ENCODE assay signal across 8 cellular contexts in genomic region chr1:201538618-201539551, GRCh38. TPM values are rescaled to one million over a fixed set of nuclear protein-coding genes. Genes with fewer than 3 reads are reported as not detected.
DNase-seq lines count a peak whose midpoint lies in the region; ATAC-seq, FAIRE-seq and TF ChIP-seq lines count a peak whose summit lies in the region.

TSS of gene NAV1 (plus strand) at chr1:201539127. CDS start at chr1:201622885, 83,758 bp downstream.

- DNase-seq in ELR (ENCODE audit: low read depth): peak; percentile 93
- DNase-seq in NCI-H774 (lab: John Stamatoyannopoulos, UW): peak; percentile 32
- DNase-seq in cardiac fibroblast (ENCODE audit: low read depth in 2 of 2): peak; percentile 78 to 87
- DNase-seq in iPS-NIHi11 (ENCODE audit: low spot score): peak; percentile 74
- peak; percentile 82 for DNase-seq in sciatic nerve (ENCODE audit: low spot score)

- peak; percentile 3 for TF ChIP-seq CTCF in cardiac fibroblast (IDR thresholded peaks at IDR 0.05; ENCODE audit: low read depth, low read length)

- intact Hi-C loops in sciatic nerve (cut with DNase I): no loop called here

- ATAC-seq in sciatic nerve (peak; percentile 77), HG03342 (IDR thresholded peaks at IDR 0.05; ENCODE audit: unreplicated experiment) (no peak), GM18502 (IDR thresholded peaks at IDR 0.05; ENCODE audit: poor library complexity, unreplicated experiment) (no peak)

- H3K4me3 ChIP-seq in cardiac fibroblast (replicated peaks in 1 of 2; ENCODE audit: low read depth in 2 of 2, low read length in 2 of 2): peak within 1 kb of the TSS; percentile 71 to 77

- peak; percentile 75 for FAIRE-seq in A204.1 (lab: Jason Lieb, UNC)

RNA-seq across cellular contexts. Expression of gene NAV1, which starts in this region (rescaled TPM):
- total RNA-seq in sciatic nerve: 84.0 TPM

Comparison
In these comparisons a context has a peak if more than half of its experiments do, and no peak if none do; other contexts are left out.
1. DNase-seq: peak in every context shown above with its lines; median percentile 93 in ELR; 82 in cardiac fibroblast; 82 in sciatic nerve; 74 in iPS-NIHi11; 32 in NCI-H774.